ENCODE assay signal across 1 cellular context in genomic region chr9:35864695-35865255, GRCh38.
TF ChIP-seq lines count a peak whose summit lies in the region.

No MANE protein-coding gene starts in this region.

TF ChIP-seq in GM23338, 12 proteins besides CTCF, POLR2A, EP300 and RAD21:
- TF ChIP-seq STAT1 (IDR thresholded peaks at IDR 0.05; ENCODE audit: unreplicated experiment) = no peak
- no peak for TF ChIP-seq ZNF114 (CRISPR knock-in tag; IDR thresholded peaks at IDR 0.05)
- no peak for TF ChIP-seq NANOG (IDR thresholded peaks at IDR 0.05; ENCODE audit: borderline replicate concordance)
- TF ChIP-seq EZH2phosphoT487 (IDR thresholded peaks at IDR 0.05; ENCODE audit: unreplicated experiment) = no peak
